ENCODE assay signal across 7 cellular contexts in genomic region chr13:24627090-24627714, GRCh38. TPM values are rescaled to one million over a fixed set of nuclear protein-coding genes. Genes with fewer than 3 reads are reported as not detected.
DNase-seq lines count a peak whose midpoint lies in the region; TF ChIP-seq lines count a peak whose summit lies in the region.

No MANE protein-coding gene starts in this region.

- H3K27ac ChIP-seq in GM23248 = no peak overlapping the region

- no peaks in the 10 kb centered on the region for H3K9me2 ChIP-seq in GM23248 (ENCODE audit: insufficient read depth)

- peaks cover 10% of the 10 kb centered on the region; the same call in 1 of the 2 replicates for H3K4me1 ChIP-seq in GM23248 (ENCODE audit: insufficient read depth)

- H3K36me3 ChIP-seq in GM23248 (ENCODE audit: low read depth) = no peaks in the 10 kb centered on the region

- no peaks in the 10 kb centered on the region for H3K27me3 ChIP-seq in GM23248 (replicated peaks; ENCODE audit: insufficient read depth)

- TF ChIP-seq CTCF in retinal pigment epithelial cell (conservative IDR thresholded peaks at IDR 0.05; ENCODE audit: low read depth, low read length) = peak; percentile 99

- peaks cover 5% of the 10 kb centered on the region for H3F3A ChIP-seq in GM23248 (ENCODE audit: insufficient read depth)

- no peaks in the 10 kb centered on the region for H3K79me2 ChIP-seq in GM23248 (ENCODE audit: insufficient read depth)

- 51 to 52% methylated on average over 20 to 25 of the region's 25 CpGs for WGBS in GM23248 (ENCODE audit: low coverage in 1 of 2, low lambda C conversion rate in 2 of 2, missing lambda C conversion rate in 2 of 2), 2 experiments

- no peak overlapping the region for H3K9ac ChIP-seq in GM23248

- H3K4me3 ChIP-seq in GM23248 (no peak overlapping the region), retinal pigment epithelial cell (ENCODE audit: low read length) (no peak overlapping the region)

- H4K20me1 ChIP-seq in GM23248 (ENCODE audit: insufficient read depth) = no peaks in the 10 kb centered on the region

- in situ Hi-C loops in GM23248 (cut with MboI) = no loop called here

- no peak overlapping the region for H3K4me2 ChIP-seq in GM23248 (ENCODE audit: unreplicated experiment)

- no peak overlapping the region for H2AFZ ChIP-seq in GM23248

- DNase-seq in GM23248 (peak; percentile 60), SK-N-DZ (ENCODE audit: low spot score) (peak; percentile 11), glomerular visceral epithelial cell (ENCODE audit: extremely low spot score) (peak; percentile 36), retinal pigment epithelial cell (ENCODE audit: low read depth) (no peak), mesenteric fat pad (ENCODE audit: low spot score) (no peak), GM19240 (ENCODE audit: insufficient read length, low spot score) (no peak), CD1c-positive myeloid dendritic cell (ENCODE audit: extremely low spot score) (no peak)

- no peaks in the 10 kb centered on the region for H3K9me3 ChIP-seq in GM23248 (ENCODE audit: low read depth)

RNA-seq across cellular contexts. Expression of gene ATP12A, which starts 53.0 kb away (rescaled TPM):
- total RNA-seq in GM23248 (2014; rRNA removed; shearing (Covaris generic)) = not detected in 2 replicates
- polyA plus RNA-seq in GM23248 (2016; fragmentation: Nextera tagmentation; extraction: Ambion mirVana) = not detected in 2 replicates
- polyA plus RNA-seq in SK-N-DZ (2014; cell fraction: cytosol; rRNA removed) = 0.18 TPM in 1 of 2 replicates, not detected in the other
- 0.03 TPM in 1 of 2 replicates, not detected in the other for polyA plus RNA-seq in SK-N-DZ (2014; cell fraction: nucleus; rRNA removed)
- total RNA-seq in mesenteric fat pad = not detected

Comparison
In these comparisons a context has a peak if more than half of its experiments do, and no peak if none do; other contexts are left out.
1. DNase-seq: peak in GM23248 (single experiment), SK-N-DZ (single experiment) and glomerular visceral epithelial cell (single experiment); none in retinal pigment epithelial cell (single experiment), mesenteric fat pad (single experiment), GM19240 (single experiment) and CD1c-positive myeloid dendritic cell (single experiment).